ENCODE assay signal across 15 cellular contexts in the genomic region with DNA sequence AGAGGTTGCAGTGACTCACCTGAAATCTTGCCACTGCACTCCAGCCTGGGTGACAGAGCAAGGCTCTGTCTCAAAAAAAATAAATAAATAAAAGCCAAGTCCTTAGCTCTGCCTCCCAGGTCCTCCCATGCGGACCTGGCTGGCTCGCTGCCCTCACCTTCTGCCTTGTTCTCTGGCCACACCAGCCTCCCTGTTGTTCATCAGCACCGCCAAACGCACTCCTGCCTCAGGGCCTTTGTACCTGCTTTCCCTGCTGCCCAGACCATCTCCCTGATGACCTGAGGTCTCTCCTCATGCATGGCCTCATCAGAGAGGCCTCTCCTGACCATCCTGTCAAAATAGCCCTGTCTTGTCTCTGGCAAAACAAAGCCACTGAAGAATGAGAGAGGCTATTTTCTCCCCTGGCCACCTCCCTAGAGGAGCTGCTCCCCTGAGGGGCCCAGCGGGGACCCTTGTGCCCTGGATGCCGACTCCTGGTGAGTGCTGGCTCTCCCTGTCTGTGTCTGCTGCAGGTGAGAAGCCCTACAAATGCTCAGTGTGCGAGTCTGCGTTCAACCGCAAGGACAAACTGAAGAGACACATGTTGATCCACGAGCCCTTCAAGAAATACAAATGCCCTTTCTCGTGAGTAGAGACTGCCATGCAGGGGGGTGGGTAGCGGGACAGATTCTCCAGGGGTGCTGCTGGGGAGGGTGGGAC. TPM values are rescaled to one million over a fixed set of nuclear protein-coding genes. Genes with fewer than 3 reads are reported as not detected.
DNase-seq lines count a peak whose midpoint lies in the region; ATAC-seq and TF ChIP-seq lines count a peak whose summit lies in the region.
"Had no signal": no experiment of that assay in that cellular context is flagged by ENCODE, and none has a peak within 500 bp of the region (broad histone marks: within the 10 kb centered on the region; RNA-seq: fewer than 3 reads in every experiment).

No MANE protein-coding gene starts in this region.

- peaks cover 27% of the 10 kb centered on the region for H3K4me1 ChIP-seq in cardiac muscle cell (ENCODE audit: low read depth)
- H3K4me1 ChIP-seq in breast epithelium, result peaks cover 5% of the 10 kb centered on the region in 2 donors
- H3K4me1 ChIP-seq in neuronal stem cell (ENCODE audit: control insufficient read depth in 2 of 2, insufficient read depth in 1 of 2, low read depth in 1 of 2, low read length in 2 of 2), result peaks cover 3 to 5% of the 10 kb centered on the region in 2 donors
- H3K4me1 ChIP-seq in vagina, result peaks cover 9% of the 10 kb centered on the region
- H3K4me1 ChIP-seq: Caco-2 had no signal

- H3K27ac ChIP-seq in cardiac muscle cell, result peak overlapping the region; percentile 92
- peak overlapping the region; percentile 78 to 93 for H3K27ac ChIP-seq in breast epithelium
- no peak overlapping the region for H3K27ac ChIP-seq in neuronal stem cell (replicated peaks; ENCODE audit: low read length)
- H3K27ac ChIP-seq in vagina, result peak overlapping the region; percentile 36

- no peak overlapping the region for H3K4me2 ChIP-seq in neuronal stem cell (ENCODE audit: insufficient read depth, low read length, poor library complexity, severe bottlenecking)

- peak overlapping the region; percentile 38 for H2BK15ac ChIP-seq in neuronal stem cell (ENCODE audit: low read length)

- H3K27me3 ChIP-seq in cardiac muscle cell (no peaks in the 10 kb centered on the region), breast epithelium (no peaks in the 10 kb centered on the region), neuronal stem cell (ENCODE audit: control insufficient read depth in 3 of 3, insufficient read depth in 3 of 3, low read depth in 1 of 3, low read length in 3 of 3) (no peaks in the 10 kb centered on the region), vagina (no peaks in the 10 kb centered on the region)

- no peak overlapping the region for H2AK5ac ChIP-seq in neuronal stem cell (ENCODE audit: low read depth, low read length)

- H3K36me3 ChIP-seq in cardiac muscle cell (no peaks in the 10 kb centered on the region), breast epithelium (no peaks in the 10 kb centered on the region), neuronal stem cell (replicated peaks in 1 of 2; ENCODE audit: control insufficient read depth in 2 of 2, insufficient read depth in 2 of 2, low read length in 2 of 2) (no peaks in the 10 kb centered on the region), vagina (peaks cover 0 to 7% of the 10 kb centered on the region in 2 donors)

- TF ChIP-seq POLR2A in breast epithelium (IDR thresholded peaks at IDR 0.05) (no peak), vagina (IDR thresholded peaks at IDR 0.05) (no peak)

- no peak overlapping the region for H2BK5ac ChIP-seq in neuronal stem cell (ENCODE audit: low read length)

- no peak for TF ChIP-seq CTCF in cardiac muscle cell (IDR thresholded peaks at IDR 0.05; ENCODE audit: low read depth, low read length)
- no peak for TF ChIP-seq CTCF in breast epithelium (IDR thresholded peaks at IDR 0.05)
- no peak for TF ChIP-seq CTCF in vagina (IDR thresholded peaks at IDR 0.05)

- H3K9me3 ChIP-seq in cardiac muscle cell (ENCODE audit: low read depth) (no peaks in the 10 kb centered on the region), breast epithelium (no peaks in the 10 kb centered on the region), neuronal stem cell (replicated peaks in 1 of 2; ENCODE audit: control insufficient read depth in 2 of 2, insufficient read depth in 1 of 2, low read depth in 1 of 2, low read length in 2 of 2) (no peaks in the 10 kb centered on the region), vagina (no peaks in the 10 kb centered on the region)
- H3K9me3 ChIP-seq: psoas muscle had no signal

- peak overlapping the region; percentile 16 for H2BK12ac ChIP-seq in neuronal stem cell (ENCODE audit: low read length)

- H3K4ac ChIP-seq in neuronal stem cell (ENCODE audit: low read length), result no peak overlapping the region

- no peak overlapping the region for H3K23ac ChIP-seq in neuronal stem cell (ENCODE audit: low read depth, low read length, poor library complexity)

- no peak overlapping the region for H2BK120ac ChIP-seq in neuronal stem cell (ENCODE audit: low read depth, low read length)

- H2AFZ ChIP-seq in neuronal stem cell (ENCODE audit: low read length), result no peak overlapping the region

- no CpG with 5 or more reads among the region's 12 CpGs for WGBS in neuronal stem cell (ENCODE audit: extremely low coverage in 2 of 2, insufficient read length in 2 of 2, insufficient replicate concordance in 1 of 2), 2 donors

- H4K8ac ChIP-seq in neuronal stem cell (ENCODE audit: low read depth, low read length), result no peak overlapping the region

- H4K91ac ChIP-seq in neuronal stem cell (ENCODE audit: low read depth, low read length, poor library complexity), result no peak overlapping the region

- H3K79me1 ChIP-seq in neuronal stem cell (ENCODE audit: low read depth, low read length), result no peaks in the 10 kb centered on the region

- H3K14ac ChIP-seq in neuronal stem cell (ENCODE audit: low read length), result no peak overlapping the region

- no peak for DNase-seq in cardiac muscle cell (ENCODE audit: low read depth in 1 of 2, low spot score in 1 of 2)
- DNase-seq in Right ventricle myocardium superior, result no peak
- peak; percentile 46 to 67 for DNase-seq in breast epithelium (ENCODE audit: low spot score in 2 of 2)
- no peak for DNase-seq in neuronal stem cell (ENCODE audit: low spot score)
- no peak for DNase-seq in vagina (ENCODE audit: extremely low spot score in 2 of 2)
- DNase-seq in anterior cingulate cortex (lab: John Stamatoyannopoulos, UW), result no peak
- no peak for DNase-seq in RPMI8226
- no peak for DNase-seq in GM03348 (ENCODE audit: low spot score)
- DNase-seq: activated CD4-positive, alpha-beta T cell treated with anti-CD3 and anti-CD28 coated beads for 4 hours; aorta; Caco-2; GF-D8; NCI-H1694 treated with DMSO at 0.1 percent for 48 hours; NCI-H446 had no signal

- peak overlapping the region; percentile 84 for H3K18ac ChIP-seq in neuronal stem cell (ENCODE audit: low read length)

- intact Hi-C loops in Right ventricle myocardium superior (cut with DNase I), result no loop called here
- intact Hi-C loops in breast epithelium (cut with DNase I; ENCODE audit: low total_unique reads), result no loop called here
- intact Hi-C loops in vagina (cut with DNase I), result no loop called here

- H3K4me3 ChIP-seq in cardiac muscle cell (no peak overlapping the region), breast epithelium (no peak overlapping the region), neuronal stem cell (ENCODE audit: low read length in 2 of 2) (no peak overlapping the region), vagina (no peak overlapping the region)
- H3K4me3 ChIP-seq: psoas muscle had no signal

- ATAC-seq in Right ventricle myocardium superior (ENCODE audit: poor library complexity), result no peak

- H3K9ac ChIP-seq in neuronal stem cell (ENCODE audit: low read depth, low read length, poor library complexity), result no peak overlapping the region

RNA-seq across cellular contexts. Expression of gene CHMP4B, which starts 22.6 kb away (rescaled TPM):
- total RNA-seq in cardiac muscle cell (106 and 110 TPM in 2 replicates), Right ventricle myocardium superior (101 TPM), breast epithelium (100 to 1,000 TPM in 1 of 3 donors, 10 to 100 TPM in 2; 76.4 to 106 (median 95.4) TPM), vagina (95.5 TPM)
- 4.6 and 6.8 TPM in 2 replicates for polyA plus RNA-seq in cardiac muscle cell
- 68.2 TPM for polyA plus RNA-seq in neuronal stem cell (2013, experiment 1 of 2)
- polyA plus RNA-seq in neuronal stem cell (2013, experiment 2 of 2), result 67.4 TPM

RNA-seq across cellular contexts. Expression of gene ZNF341, which starts 56.7 kb away (rescaled TPM):
- total RNA-seq in cardiac muscle cell (2.7 and 3.8 TPM in 2 replicates), Right ventricle myocardium superior (1.9 TPM), breast epithelium (1 to 10 TPM; 1.8 to 3.3 (median 2.5) TPM), vagina (4.2 TPM)
- polyA plus RNA-seq in cardiac muscle cell, result 1.7 and 3.1 TPM in 2 replicates
- 1.6 TPM for polyA plus RNA-seq in neuronal stem cell (2013, experiment 1 of 2)
- polyA plus RNA-seq in neuronal stem cell (2013, experiment 2 of 2), result 1.6 TPM

Comparison
In these comparisons a context has a peak if more than half of its experiments do, and no peak if none do; other contexts are left out.
1. DNase-seq: peak in breast epithelium (2 of 2); none in cardiac muscle cell (0 of 2), Right ventricle myocardium superior (single experiment), neuronal stem cell (single experiment), vagina (0 of 2), anterior cingulate cortex (0 of 58), RPMI8226 (single experiment) and GM03348 (single experiment).